In genomic region chr1:233102381-233102780, GRCh38 we compare ENCODE assay signal across 15 cellular contexts.
"Had no signal": no experiment of that assay in that cellular context is flagged by ENCODE, and none has a peak within 500 bp of the region (broad histone marks: within the 10 kb centered on the region; RNA-seq: fewer than 3 reads in every experiment).

No MANE protein-coding gene starts in this region.

- FAIRE-seq: astrocyte, colon, frontal cortex had no signal

- ATAC-seq: activated CD8-positive, alpha-beta T cell treated with anti-CD3 and anti-CD28 coated beads for 36 hours; activated naive CD8-positive, alpha-beta T cell treated with anti-CD3 and anti-CD28 coated beads, Interleukin-2, amount 50 U/mL, for 24 hours; heart left ventricle; left lung; natural killer cell had no signal

- DNase-seq: activated CD8-positive, alpha-beta memory T cell treated with anti-CD3 and anti-CD28 coated beads, Interleukin-2, amount 50 U/mL, for 4 hours; activated CD8-positive, alpha-beta T cell treated with anti-CD3 and anti-CD28 coated beads for 36 hours; activated naive CD4-positive, alpha-beta T cell; activated naive CD8-positive, alpha-beta T cell treated with anti-CD3 and anti-CD28 coated beads, Interleukin-2, amount 50 U/mL, for 24 hours; effector CD8-positive, alpha-beta T cell; heart left ventricle; islet precursor cell; left lung; natural killer cell; posterior cingulate gyrus; stimulated activated CD4-positive, alpha-beta T cell treated with anti-CD3 and anti-CD28 coated beads, Interleukin-15, amount 100 ng/mL, for 24 hours; stomach had no signal
